8 cellular contexts compared by ENCODE assay signal in the genomic region with DNA sequence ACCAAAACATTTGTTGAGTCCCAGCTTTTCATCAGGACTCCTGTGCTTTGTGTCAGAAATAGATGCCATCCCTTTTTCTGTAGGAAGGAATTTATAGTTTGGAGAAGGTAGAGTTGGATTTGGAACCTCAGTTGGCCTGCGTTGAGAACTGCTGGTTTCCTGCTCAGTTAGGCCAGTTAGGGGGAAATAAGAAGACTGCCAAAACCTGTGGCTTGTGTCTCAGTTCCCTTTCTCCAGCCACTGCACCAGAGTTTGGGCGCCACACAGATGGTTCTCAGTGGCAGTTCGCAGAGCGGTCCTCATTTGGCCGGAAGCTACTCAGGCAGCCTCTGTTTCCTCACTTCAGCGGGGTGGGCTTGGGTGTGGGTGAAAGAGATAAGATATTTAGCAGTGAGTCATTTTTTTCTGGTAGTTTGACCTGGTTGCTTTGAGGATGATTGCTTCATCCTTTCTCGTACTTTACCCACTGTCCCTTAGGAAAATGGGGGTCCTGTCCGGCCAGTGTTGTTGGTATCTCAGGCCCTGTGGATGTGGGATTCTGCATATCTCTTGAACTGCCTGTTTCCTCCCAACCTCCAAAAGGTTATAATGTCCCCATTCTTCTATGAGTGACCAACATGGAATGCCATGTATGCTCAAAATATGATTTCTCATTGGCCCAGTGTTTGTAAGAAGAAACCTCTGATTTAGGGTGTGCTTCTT. TPM values are rescaled to one million over a fixed set of nuclear protein-coding genes. Genes with fewer than 3 reads are reported as not detected.
A peak's percentile ranks its signal among the peaks of the same experiment; 100 is the strongest.
DNase-seq lines count a peak whose midpoint lies in the region; ATAC-seq and TF ChIP-seq lines count a peak whose summit lies in the region.

No MANE protein-coding gene starts in this region.

- peaks cover 90% of the 10 kb centered on the region for H3K4me1 Mint-ChIP-seq in activated naive CD8-positive, alpha-beta T cell treated with anti-CD3 and anti-CD28 coated beads, Interleukin-2, amount 50 U/mL, for 24 hours
- peaks cover 37% of the 10 kb centered on the region for H3K4me1 Mint-ChIP-seq in neural progenitor cell

- H2AFZ ChIP-seq in neural progenitor cell (replicated peaks) = no peak overlapping the region

- no peak overlapping the region for H3K9ac ChIP-seq in neural progenitor cell

- H3F3A ChIP-seq in neural progenitor cell (ENCODE audit: low read depth) = peaks cover 23% of the 10 kb centered on the region

- ATAC-seq in HG02763 (IDR thresholded peaks at IDR 0.05; ENCODE audit: unreplicated experiment) = peak; percentile 76
- peak; percentile 52 for ATAC-seq in activated naive CD8-positive, alpha-beta T cell treated with anti-CD3 and anti-CD28 coated beads, Interleukin-2, amount 50 U/mL, for 24 hours

- H3K4me3 Mint-ChIP-seq in activated naive CD8-positive, alpha-beta T cell treated with anti-CD3 and anti-CD28 coated beads, Interleukin-2, amount 50 U/mL, for 24 hours = peak overlapping the region; percentile 58
- H3K4me3 Mint-ChIP-seq in neural progenitor cell = no peak overlapping the region

- peaks cover 82% of the 10 kb centered on the region for H4K20me1 ChIP-seq in neural progenitor cell (ENCODE audit: low read depth)

- peaks cover 100% of the 10 kb centered on the region for H3K79me2 ChIP-seq in neural progenitor cell (ENCODE audit: low read depth)

- no peaks in the 10 kb centered on the region for H3K9me3 ChIP-seq in neural progenitor cell (ENCODE audit: low read depth)

- no peaks in the 10 kb centered on the region for H3K36me3 ChIP-seq in neural progenitor cell

- H3K9me3 Mint-ChIP-seq in activated naive CD8-positive, alpha-beta T cell treated with anti-CD3 and anti-CD28 coated beads, Interleukin-2, amount 50 U/mL, for 24 hours = no peaks in the 10 kb centered on the region
- peaks cover 5% of the 10 kb centered on the region for H3K9me3 Mint-ChIP-seq in neural progenitor cell

- H3K4me1 ChIP-seq in neural progenitor cell = peaks cover 28% of the 10 kb centered on the region

- peak; percentile 16 for DNase-seq in activated T-cell treated with anti-CD3 and anti-CD28 coated beads for 1 hour (ENCODE audit: low read depth)
- DNase-seq in activated T-cell treated with anti-CD3 and anti-CD28 coated beads for 4 hours = no peak
- DNase-seq in NCI-H226 = peak; percentile 74
- DNase-seq in activated naive CD8-positive, alpha-beta T cell treated with anti-CD3 and anti-CD28 coated beads, Interleukin-2, amount 50 U/mL, for 24 hours = peak; percentile 71
- no peak for DNase-seq in neural progenitor cell (ENCODE audit: low spot score)
- no peak for DNase-seq in HT-29 (ENCODE audit: low spot score)
- DNase-seq in NCI-H1694 (lab: John Stamatoyannopoulos, UW) = no peak

- H3K27ac Mint-ChIP-seq in activated naive CD8-positive, alpha-beta T cell treated with anti-CD3 and anti-CD28 coated beads, Interleukin-2, amount 50 U/mL, for 24 hours = peak overlapping the region; percentile 84
- H3K27ac Mint-ChIP-seq in neural progenitor cell = peak overlapping the region; percentile 18

- H3K4me3 ChIP-seq in neural progenitor cell = no peak overlapping the region

- no peaks in the 10 kb centered on the region for H3K27me3 ChIP-seq in neural progenitor cell

- no peak overlapping the region for H3K27ac ChIP-seq in neural progenitor cell

- no peak for TF ChIP-seq CTCF in neural progenitor cell (IDR thresholded peaks at IDR 0.05)

- no peak overlapping the region for H3K4me2 ChIP-seq in neural progenitor cell

- H3K36me3 Mint-ChIP-seq in activated naive CD8-positive, alpha-beta T cell treated with anti-CD3 and anti-CD28 coated beads, Interleukin-2, amount 50 U/mL, for 24 hours (ENCODE audit: low read depth) = peaks cover 13% of the 10 kb centered on the region
- peaks cover 8% of the 10 kb centered on the region for H3K36me3 Mint-ChIP-seq in neural progenitor cell

- no peaks in the 10 kb centered on the region for H3K27me3 Mint-ChIP-seq in activated naive CD8-positive, alpha-beta T cell treated with anti-CD3 and anti-CD28 coated beads, Interleukin-2, amount 50 U/mL, for 24 hours
- H3K27me3 Mint-ChIP-seq in neural progenitor cell (ENCODE audit: insufficient read depth, low read depth) = no peaks in the 10 kb centered on the region

RNA-seq across cellular contexts. Expression of gene JARID2, which starts 53.7 kb away (rescaled TPM):
- total RNA-seq in neural progenitor cell (ENCODE audit: low replicate concordance) = 38.9 and 45.8 TPM in 2 replicates
- total RNA-seq in HT-29 (2014; rRNA removed; shearing (Covaris generic)) = 6.7 and 6.9 TPM in 2 replicates

Comparison
In these comparisons a context has a peak if more than half of its experiments do, and no peak if none do; other contexts are left out.
1. DNase-seq: peak in activated T-cell treated with anti-CD3 and anti-CD28 coated beads for 1 hour (single experiment), NCI-H226 (single experiment) and activated naive CD8-positive, alpha-beta T cell treated with anti-CD3 and anti-CD28 coated beads, Interleukin-2, amount 50 U/mL, for 24 hours (single experiment); none in activated T-cell treated with anti-CD3 and anti-CD28 coated beads for 4 hours (single experiment), neural progenitor cell (single experiment), HT-29 (single experiment) and NCI-H1694 (single experiment).